ENCODE assay signal across 1 cellular context in the genomic region with DNA sequence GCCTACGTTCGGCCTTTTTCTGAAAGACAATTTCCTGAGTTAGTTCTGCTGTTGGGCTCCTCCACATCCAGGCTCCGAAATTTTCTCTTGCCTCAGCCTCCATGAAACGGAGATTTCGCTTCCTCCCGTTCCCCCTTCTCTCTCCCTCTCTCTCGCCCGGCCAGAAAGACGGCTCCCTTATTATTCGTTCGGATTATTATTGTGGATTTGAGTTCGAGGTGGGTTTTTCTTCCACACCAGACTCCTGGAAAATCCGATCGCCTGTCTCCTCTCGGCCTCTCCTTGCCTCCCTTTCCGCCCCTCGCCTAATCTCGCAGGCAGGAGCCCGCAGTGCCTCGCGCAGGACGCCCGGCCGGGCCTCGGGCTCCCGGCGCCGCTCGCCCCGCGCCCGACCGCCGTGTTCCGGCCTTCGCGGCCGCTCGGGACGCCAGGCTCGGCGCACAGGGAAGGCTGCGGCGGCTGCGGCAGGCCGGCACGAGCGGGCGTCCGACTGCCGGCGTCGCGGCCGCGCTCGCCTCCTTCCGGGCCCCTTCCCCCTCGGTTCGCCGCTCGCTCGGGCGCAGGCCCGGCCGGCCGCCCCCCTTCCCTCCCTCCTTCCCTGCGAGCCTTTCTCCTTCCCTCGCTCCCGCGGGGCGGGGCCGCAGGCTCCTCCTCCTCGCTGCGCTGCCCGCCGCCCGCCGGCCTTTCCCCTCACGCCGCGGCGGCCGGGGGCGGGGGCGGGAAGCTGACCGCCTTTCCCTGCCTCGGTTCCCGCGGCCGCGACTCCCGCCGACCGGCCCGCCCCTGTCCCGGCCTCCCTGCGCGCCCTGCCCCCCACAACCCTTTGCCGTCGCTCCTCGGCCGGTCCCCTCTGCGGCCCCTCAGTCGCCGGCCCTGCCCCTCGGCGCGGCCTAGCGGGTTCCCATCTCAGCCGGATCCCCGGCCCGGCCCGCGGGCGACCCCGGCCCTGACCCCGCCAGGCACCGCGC.
TF ChIP-seq lines count a peak whose summit lies in the region.

A gene with protein sequence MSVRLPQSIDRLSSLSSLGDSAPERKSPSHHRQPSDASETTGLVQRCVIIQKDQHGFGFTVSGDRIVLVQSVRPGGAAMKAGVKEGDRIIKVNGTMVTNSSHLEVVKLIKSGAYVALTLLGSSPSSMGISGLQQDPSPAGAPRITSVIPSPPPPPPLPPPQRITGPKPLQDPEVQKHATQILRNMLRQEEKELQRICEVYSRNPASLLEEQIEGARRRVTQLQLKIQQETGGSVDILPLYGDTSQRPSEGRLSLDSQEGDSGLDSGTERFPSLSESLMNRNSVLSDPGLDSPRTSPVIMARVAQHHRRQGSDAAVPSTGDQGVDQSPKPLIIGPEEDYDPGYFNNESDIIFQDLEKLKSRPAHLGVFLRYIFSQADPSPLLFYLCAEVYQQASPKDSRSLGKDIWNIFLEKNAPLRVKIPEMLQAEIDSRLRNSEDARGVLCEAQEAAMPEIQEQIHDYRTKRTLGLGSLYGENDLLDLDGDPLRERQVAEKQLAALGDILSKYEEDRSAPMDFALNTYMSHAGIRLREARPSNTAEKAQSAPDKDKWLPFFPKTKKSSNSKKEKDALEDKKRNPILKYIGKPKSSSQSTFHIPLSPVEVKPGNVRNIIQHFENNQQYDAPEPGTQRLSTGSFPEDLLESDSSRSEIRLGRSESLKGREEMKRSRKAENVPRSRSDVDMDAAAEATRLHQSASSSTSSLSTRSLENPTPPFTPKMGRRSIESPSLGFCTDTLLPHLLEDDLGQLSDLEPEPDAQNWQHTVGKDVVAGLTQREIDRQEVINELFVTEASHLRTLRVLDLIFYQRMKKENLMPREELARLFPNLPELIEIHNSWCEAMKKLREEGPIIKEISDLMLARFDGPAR (N-terminal part only) (minus strand): TSS at position 492 of the 968 bp plus-strand sequence. CDS start 1,412 bp downstream, outside the sequence.

TF ChIP-seq in HepG2, 621 proteins besides CTCF, POLR2A, EP300 and RAD21 (continued from another document and continues in another):
- no peak for TF ChIP-seq HMGXB3 (CRISPR knock-in tag; IDR thresholded peaks at IDR 0.05; ENCODE audit: borderline replicate concordance)
- TF ChIP-seq AGO2 (optimal IDR thresholded peaks at IDR 0.05; ENCODE audit: low read depth, low read length): no peak
- no peak for TF ChIP-seq POGK (CRISPR knock-in tag; conservative IDR thresholded peaks at IDR 0.05)
- TF ChIP-seq AHR (CRISPR knock-in tag; IDR thresholded peaks at IDR 0.05): no peak
- TF ChIP-seq RBFOX2 (IDR thresholded peaks at IDR 0.05; ENCODE audit: low read depth, low read length): peak; percentile 73
- TF ChIP-seq, protein P1, sequence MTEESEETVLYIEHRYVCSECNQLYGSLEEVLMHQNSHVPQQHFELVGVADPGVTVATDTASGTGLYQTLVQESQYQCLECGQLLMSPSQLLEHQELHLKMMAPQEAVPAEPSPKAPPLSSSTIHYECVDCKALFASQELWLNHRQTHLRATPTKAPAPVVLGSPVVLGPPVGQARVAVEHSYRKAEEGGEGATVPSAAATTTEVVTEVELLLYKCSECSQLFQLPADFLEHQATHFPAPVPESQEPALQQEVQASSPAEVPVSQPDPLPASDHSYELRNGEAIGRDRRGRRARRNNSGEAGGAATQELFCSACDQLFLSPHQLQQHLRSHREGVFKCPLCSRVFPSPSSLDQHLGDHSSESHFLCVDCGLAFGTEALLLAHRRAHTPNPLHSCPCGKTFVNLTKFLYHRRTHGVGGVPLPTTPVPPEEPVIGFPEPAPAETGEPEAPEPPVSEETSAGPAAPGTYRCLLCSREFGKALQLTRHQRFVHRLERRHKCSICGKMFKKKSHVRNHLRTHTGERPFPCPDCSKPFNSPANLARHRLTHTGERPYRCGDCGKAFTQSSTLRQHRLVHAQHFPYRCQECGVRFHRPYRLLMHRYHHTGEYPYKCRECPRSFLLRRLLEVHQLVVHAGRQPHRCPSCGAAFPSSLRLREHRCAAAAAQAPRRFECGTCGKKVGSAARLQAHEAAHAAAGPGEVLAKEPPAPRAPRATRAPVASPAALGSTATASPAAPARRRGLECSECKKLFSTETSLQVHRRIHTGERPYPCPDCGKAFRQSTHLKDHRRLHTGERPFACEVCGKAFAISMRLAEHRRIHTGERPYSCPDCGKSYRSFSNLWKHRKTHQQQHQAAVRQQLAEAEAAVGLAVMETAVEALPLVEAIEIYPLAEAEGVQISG (CRISPR knock-in tag; IDR thresholded peaks at IDR 0.05): peak; percentile 69
- TF ChIP-seq PHB2 (IDR thresholded peaks at IDR 0.05; ENCODE audit: partially characterized antibody): no peak
- no peak for TF ChIP-seq FOSL1 (CRISPR knock-in tag; IDR thresholded peaks at IDR 0.05; ENCODE audit: borderline replicate concordance)
- TF ChIP-seq MTA1 (CRISPR knock-in tag; IDR thresholded peaks at IDR 0.05; ENCODE audit: borderline replicate concordance): 0 out of 2 replicates have a peak, but pooled peaks have one; percentile 35
- no peak for TF ChIP-seq ZBTB21 (CRISPR knock-in tag; IDR thresholded peaks at IDR 0.05)
- TF ChIP-seq ZNF230 (CRISPR knock-in tag; IDR thresholded peaks at IDR 0.05): no peak
- TF ChIP-seq MYPOP (CRISPR knock-in tag; IDR thresholded peaks at IDR 0.05): no peak
- TF ChIP-seq CBX1 (IDR thresholded peaks at IDR 0.05; ENCODE audit: low read depth): no peak
- TF ChIP-seq FOXO1 (CRISPR knock-in tag; IDR thresholded peaks at IDR 0.05): no peak
- TF ChIP-seq ZFP41 (CRISPR knock-in tag; IDR thresholded peaks at IDR 0.05; ENCODE audit: borderline replicate concordance): no peak
- no peak for TF ChIP-seq SRSF4 (IDR thresholded peaks at IDR 0.05; ENCODE audit: low read depth, low read length, poor library complexity, severe bottlenecking)
- no peak for TF ChIP-seq REST (IDR thresholded peaks at IDR 0.05; ENCODE audit: borderline replicate concordance in 1 of 2, low read depth in 1 of 2, low read length in 2 of 2)
- no peak for TF ChIP-seq ZNF207 (IDR thresholded peaks at IDR 0.05; ENCODE audit: borderline replicate concordance)
- no peak for TF ChIP-seq RXRA (CRISPR knock-in tag; IDR thresholded peaks at IDR 0.05)
- no peak for TF ChIP-seq FOXA1 (IDR thresholded peaks at IDR 0.05)
- peak; percentile 6; the same call in 1 of the 2 replicates for TF ChIP-seq FOXA1 (CRISPR knock-in tag; IDR thresholded peaks at IDR 0.05)
- TF ChIP-seq, protein P2, sequence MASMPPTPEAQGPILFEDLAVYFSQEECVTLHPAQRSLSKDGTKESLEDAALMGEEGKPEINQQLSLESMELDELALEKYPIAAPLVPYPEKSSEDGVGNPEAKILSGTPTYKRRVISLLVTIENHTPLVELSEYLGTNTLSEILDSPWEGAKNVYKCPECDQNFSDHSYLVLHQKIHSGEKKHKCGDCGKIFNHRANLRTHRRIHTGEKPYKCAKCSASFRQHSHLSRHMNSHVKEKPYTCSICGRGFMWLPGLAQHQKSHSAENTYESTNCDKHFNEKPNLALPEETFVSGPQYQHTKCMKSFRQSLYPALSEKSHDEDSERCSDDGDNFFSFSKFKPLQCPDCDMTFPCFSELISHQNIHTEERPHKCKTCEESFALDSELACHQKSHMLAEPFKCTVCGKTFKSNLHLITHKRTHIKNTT (CRISPR knock-in tag; IDR thresholded peaks at IDR 0.05): no peak
- TF ChIP-seq MED13 (CRISPR knock-in tag; IDR thresholded peaks at IDR 0.05): no peak
- TF ChIP-seq ZNF878 (CRISPR knock-in tag; IDR thresholded peaks at IDR 0.05): no peak
- TF ChIP-seq, protein P3, sequence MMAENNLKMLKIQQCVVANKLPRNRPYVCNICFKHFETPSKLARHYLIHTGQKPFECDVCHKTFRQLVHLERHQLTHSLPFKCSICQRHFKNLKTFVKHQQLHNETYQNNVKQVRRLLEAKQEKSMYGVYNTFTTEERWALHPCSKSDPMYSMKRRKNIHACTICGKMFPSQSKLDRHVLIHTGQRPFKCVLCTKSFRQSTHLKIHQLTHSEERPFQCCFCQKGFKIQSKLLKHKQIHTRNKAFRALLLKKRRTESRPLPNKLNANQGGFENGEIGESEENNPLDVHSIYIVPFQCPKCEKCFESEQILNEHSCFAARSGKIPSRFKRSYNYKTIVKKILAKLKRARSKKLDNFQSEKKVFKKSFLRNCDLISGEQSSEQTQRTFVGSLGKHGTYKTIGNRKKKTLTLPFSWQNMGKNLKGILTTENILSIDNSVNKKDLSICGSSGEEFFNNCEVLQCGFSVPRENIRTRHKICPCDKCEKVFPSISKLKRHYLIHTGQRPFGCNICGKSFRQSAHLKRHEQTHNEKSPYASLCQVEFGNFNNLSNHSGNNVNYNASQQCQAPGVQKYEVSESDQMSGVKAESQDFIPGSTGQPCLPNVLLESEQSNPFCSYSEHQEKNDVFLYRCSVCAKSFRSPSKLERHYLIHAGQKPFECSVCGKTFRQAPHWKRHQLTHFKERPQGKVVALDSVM (CRISPR knock-in tag; IDR thresholded peaks at IDR 0.05): peak; percentile 36; the same call in 1 of the 2 replicates
